8 cellular contexts compared by ENCODE assay signal in genomic region chr12:57546438-57547365, GRCh38. TPM values are rescaled to one million over a fixed set of nuclear protein-coding genes. Genes with fewer than 3 reads are reported as not detected.
A peak's percentile ranks its signal among the peaks of the same experiment; 100 is the strongest.
DNase-seq lines count a peak whose midpoint lies in the region; ATAC-seq lines count a peak whose summit lies in the region.

Gene DCTN2, minus strand, starts transcription at chr12:57547192. Its CDS starts 129 bp downstream, at chr12:57547063.

- H3K36me3 Mint-ChIP-seq in IgD-negative memory B cell = no peaks in the 10 kb centered on the region

- peaks cover 3% of the 10 kb centered on the region for H3K27me3 Mint-ChIP-seq in IgD-negative memory B cell

- H3K27ac Mint-ChIP-seq in IgD-negative memory B cell = peak within 1 kb of the TSS; percentile 46 to 94 (median 89)

- no peaks in the 10 kb centered on the region for H3K9me3 Mint-ChIP-seq in IgD-negative memory B cell

- H3K4me1 Mint-ChIP-seq in IgD-negative memory B cell = peaks cover 16 to 31% (median 29%) of the 10 kb centered on the region in 3 donors

- H3K27ac ChIP-seq in epithelial cell of prostate = peak within 1 kb of the TSS; percentile 95

- DNase-seq in DMS153 (lab: John Stamatoyannopoulos, UW) (peak; percentile 92), OCI-M2 (lab: John Stamatoyannopoulos, UW; ENCODE audit: unreplicated experiment) (peak; percentile 52), activated T-cell treated with anti-CD3 and anti-CD28 coated beads for 4 hours (peak; percentile 84), epithelial cell of prostate (ENCODE audit: low read depth, low spot score) (peak; percentile 90), mucosa of gallbladder (ENCODE audit: low spot score) (peak; percentile 97)
- peak; percentile 76 to 90 for DNase-seq in stimulated activated CD8-positive, alpha-beta memory T cell treated with anti-CD3 and anti-CD28 coated beads, Interleukin-4, amount 100 ng/mL, for 4 hours (ENCODE audit: low read depth in 2 of 2, low spot score in 1 of 2)

- peak; percentile 99 for ATAC-seq in GM21529 (IDR thresholded peaks at IDR 0.05; ENCODE audit: unreplicated experiment)

- H3K4me3 Mint-ChIP-seq in IgD-negative memory B cell = peak within 1 kb of the TSS; percentile 95 to 99 (median 97)

RNA-seq across cellular contexts. Expression of gene DCTN2, which starts in this region (rescaled TPM):
- 79.0 TPM for polyA plus RNA-seq in IgD-negative memory B cell
- 135 TPM for total RNA-seq in mucosa of gallbladder

Comparison
In these comparisons a context has a peak if more than half of its experiments do, and no peak if none do; other contexts are left out.
1. Peak in every context shown above with its lines: DNase-seq, ATAC-seq and H3K27ac ChIP-seq.